In the genomic region with DNA sequence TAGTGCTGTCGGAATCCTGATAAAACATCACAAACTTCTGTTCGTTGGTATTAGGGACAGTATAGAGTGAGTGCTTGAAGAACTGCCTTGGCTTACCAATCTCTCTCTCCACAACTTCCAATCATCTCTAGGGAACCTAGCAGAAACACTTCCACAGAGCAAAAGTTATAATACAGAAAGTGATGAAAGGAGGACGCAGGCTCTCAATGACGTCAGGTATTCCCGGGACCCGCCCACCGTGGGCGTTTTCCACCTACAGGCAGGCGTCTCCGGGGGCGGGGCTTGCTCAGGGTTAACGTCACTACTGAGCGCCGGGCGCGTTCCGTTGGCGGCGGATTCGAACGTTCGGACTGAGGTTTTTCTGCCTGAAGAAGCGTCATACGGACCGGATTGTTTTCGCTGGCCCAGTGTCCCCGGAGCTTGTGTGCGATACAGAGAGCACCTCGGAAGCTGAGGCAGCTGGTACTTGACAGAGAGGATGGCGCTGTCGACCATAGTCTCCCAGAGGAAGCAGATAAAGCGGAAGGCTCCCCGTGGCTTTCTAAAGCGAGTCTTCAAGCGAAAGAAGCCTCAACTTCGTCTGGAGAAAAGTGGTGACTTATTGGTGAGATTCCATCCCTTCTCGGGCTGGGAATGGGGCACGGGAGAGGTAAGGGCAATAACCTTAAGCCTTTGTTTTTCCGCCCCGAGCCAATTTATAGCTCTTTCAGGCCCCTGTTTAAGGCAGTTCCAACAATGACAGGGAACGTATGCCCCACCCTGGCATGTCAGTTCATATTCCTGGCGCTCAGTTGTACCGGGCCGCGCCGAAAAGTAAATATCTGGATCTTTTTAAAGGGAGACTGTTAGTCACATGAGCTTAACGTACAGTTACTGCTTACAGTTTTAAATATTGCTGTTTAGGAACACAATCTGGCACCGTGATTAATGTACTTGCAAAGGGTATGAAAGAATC, we compare ENCODE assay signal across 8 cellular contexts. TPM values are rescaled to one million over a fixed set of nuclear protein-coding genes. Genes with fewer than 3 reads are reported as not detected.
DNase-seq lines count a peak whose midpoint lies in the region; ATAC-seq and TF ChIP-seq lines count a peak whose summit lies in the region.

A gene (plus strand): TSS at position 320 of the 955 bp plus-strand sequence. CDS start 159 bp downstream, at position 479.

- intact Hi-C loops in colonic mucosa (cut with DNase I): loop anchor here (10.0 kb wide), 1 partner anchor 305 kb away; no protein-coding TSS in a partner anchor
- intact Hi-C loops in left colon (cut with DNase I, micrococcal nuclease): no loop called here

- H3K27me3 ChIP-seq in BLaER1 treated with 17β-estradiol and CSF1 and Interleukin-3, amounts not matched to agents 10 nM and 100 nM: no peaks in the 10 kb centered on the region
- H3K27me3 ChIP-seq in colonic mucosa: no peaks in the 10 kb centered on the region

- peaks cover 20 to 39% (median 29%) of the 10 kb centered on the region in 10 experiments for H3K4me1 ChIP-seq in BLaER1 treated with 17β-estradiol and CSF1 and Interleukin-3, amounts not matched to agents 10 nM and 100 nM
- peaks cover 4% of the 10 kb centered on the region for H3K4me1 ChIP-seq in colonic mucosa

- peaks cover 0 to 9% (median 0%) of the 10 kb centered on the region in 11 experiments; a peak in 3 of 22 replicates for H3K36me3 ChIP-seq in BLaER1 treated with 17β-estradiol and CSF1 and Interleukin-3, amounts not matched to agents 10 nM and 100 nM
- H3K36me3 ChIP-seq in colonic mucosa: no peaks in the 10 kb centered on the region

- peak; percentile 75 for DNase-seq in GM19240 (ENCODE audit: insufficient read length, low spot score)
- DNase-seq in NCI-H510A (lab: John Stamatoyannopoulos, UW): peak; percentile 62
- DNase-seq in activated CD4-positive, alpha-beta T cell treated with anti-CD3 and anti-CD28 coated beads for 24 hours (ENCODE audit: low read depth in 2 of 2): peak; percentile 93 to 97
- DNase-seq in colonic mucosa: peak; percentile 96
- DNase-seq in left colon: peak; percentile 90 to 99
- peak; percentile 93 to 97 for DNase-seq in stimulated activated CD4-positive, alpha-beta T cell treated with anti-CD3 and anti-CD28 coated beads, Interleukin-1b, Interleukin-23, amount 100 ng/mL, for 4 hours (ENCODE audit: low read depth in 2 of 2)

- ATAC-seq in HG03442 (IDR thresholded peaks at IDR 0.05; ENCODE audit: unreplicated experiment): peak; percentile 87
- ATAC-seq in left colon: peak; percentile 99

- peaks cover 0 to 19% (median 0%) of the 10 kb centered on the region in 11 experiments; a peak in 7 of 22 replicates for H4K20me1 ChIP-seq in BLaER1 treated with 17β-estradiol and CSF1 and Interleukin-3, amounts not matched to agents 10 nM and 100 nM

- H3K4me3 ChIP-seq in BLaER1 treated with 17β-estradiol and CSF1 and Interleukin-3, amounts not matched to agents 10 nM and 100 nM: peak within 1 kb of the TSS; percentile 67 to 94 (median 79)
- peak within 1 kb of the TSS; percentile 48 for H3K4me3 ChIP-seq in colonic mucosa

- no peak for TF ChIP-seq CTCF in colonic mucosa (IDR thresholded peaks at IDR 0.05)

- H3K27ac ChIP-seq in BLaER1 treated with 17β-estradiol and CSF1 and Interleukin-3, amounts not matched to agents 10 nM and 100 nM: peak within 1 kb of the TSS in 10 of 11 experiments; percentile 58 to 83 (median 72); a peak in 21 of 22 replicates
- H3K27ac ChIP-seq in colonic mucosa: peak within 1 kb of the TSS; percentile 37

- peak within 1 kb of the TSS; percentile 89 to 99 (median 97) for H3K4me2 ChIP-seq in BLaER1 treated with 17β-estradiol and CSF1 and Interleukin-3, amounts not matched to agents 10 nM and 100 nM

- peak within 1 kb of the TSS; percentile 75 to 87 (median 81) for H3K9ac ChIP-seq in BLaER1 treated with 17β-estradiol and CSF1 and Interleukin-3, amounts not matched to agents 10 nM and 100 nM
- peak within 1 kb of the TSS; percentile 56 to 73 for H3K9ac ChIP-seq in colonic mucosa (ENCODE audit: low read depth in 2 of 2, low read length in 2 of 2)

- no peaks in the 10 kb centered on the region for H3K9me3 ChIP-seq in BLaER1 treated with 17β-estradiol and CSF1 and Interleukin-3, amounts not matched to agents 10 nM and 100 nM (replicated peaks in 1 of 11)
- H3K9me3 ChIP-seq in colonic mucosa: no peaks in the 10 kb centered on the region

RNA-seq across cellular contexts. Expression of the gene that starts here (rescaled TPM):
- total RNA-seq in colonic mucosa (10 to 100 TPM; 21.2 to 77.9 TPM), left colon (10 to 100 TPM; 10.1 to 19.4 TPM)

Comparison
In these comparisons a context has a peak if more than half of its experiments do, and no peak if none do; other contexts are left out.
1. Peak in every context shown above with its lines: DNase-seq, ATAC-seq, H3K4me3 ChIP-seq and H3K27ac ChIP-seq.